In genomic region chr6:28944412-28945006, GRCh38 we compare ENCODE assay signal across 1 cellular context.
TF ChIP-seq lines count a peak whose summit lies in the region.

No MANE protein-coding gene starts in this region.

TF ChIP-seq in GM23338, 12 proteins besides CTCF, POLR2A, EP300 and RAD21 (continued from another document):
- TF ChIP-seq, protein P1, sequence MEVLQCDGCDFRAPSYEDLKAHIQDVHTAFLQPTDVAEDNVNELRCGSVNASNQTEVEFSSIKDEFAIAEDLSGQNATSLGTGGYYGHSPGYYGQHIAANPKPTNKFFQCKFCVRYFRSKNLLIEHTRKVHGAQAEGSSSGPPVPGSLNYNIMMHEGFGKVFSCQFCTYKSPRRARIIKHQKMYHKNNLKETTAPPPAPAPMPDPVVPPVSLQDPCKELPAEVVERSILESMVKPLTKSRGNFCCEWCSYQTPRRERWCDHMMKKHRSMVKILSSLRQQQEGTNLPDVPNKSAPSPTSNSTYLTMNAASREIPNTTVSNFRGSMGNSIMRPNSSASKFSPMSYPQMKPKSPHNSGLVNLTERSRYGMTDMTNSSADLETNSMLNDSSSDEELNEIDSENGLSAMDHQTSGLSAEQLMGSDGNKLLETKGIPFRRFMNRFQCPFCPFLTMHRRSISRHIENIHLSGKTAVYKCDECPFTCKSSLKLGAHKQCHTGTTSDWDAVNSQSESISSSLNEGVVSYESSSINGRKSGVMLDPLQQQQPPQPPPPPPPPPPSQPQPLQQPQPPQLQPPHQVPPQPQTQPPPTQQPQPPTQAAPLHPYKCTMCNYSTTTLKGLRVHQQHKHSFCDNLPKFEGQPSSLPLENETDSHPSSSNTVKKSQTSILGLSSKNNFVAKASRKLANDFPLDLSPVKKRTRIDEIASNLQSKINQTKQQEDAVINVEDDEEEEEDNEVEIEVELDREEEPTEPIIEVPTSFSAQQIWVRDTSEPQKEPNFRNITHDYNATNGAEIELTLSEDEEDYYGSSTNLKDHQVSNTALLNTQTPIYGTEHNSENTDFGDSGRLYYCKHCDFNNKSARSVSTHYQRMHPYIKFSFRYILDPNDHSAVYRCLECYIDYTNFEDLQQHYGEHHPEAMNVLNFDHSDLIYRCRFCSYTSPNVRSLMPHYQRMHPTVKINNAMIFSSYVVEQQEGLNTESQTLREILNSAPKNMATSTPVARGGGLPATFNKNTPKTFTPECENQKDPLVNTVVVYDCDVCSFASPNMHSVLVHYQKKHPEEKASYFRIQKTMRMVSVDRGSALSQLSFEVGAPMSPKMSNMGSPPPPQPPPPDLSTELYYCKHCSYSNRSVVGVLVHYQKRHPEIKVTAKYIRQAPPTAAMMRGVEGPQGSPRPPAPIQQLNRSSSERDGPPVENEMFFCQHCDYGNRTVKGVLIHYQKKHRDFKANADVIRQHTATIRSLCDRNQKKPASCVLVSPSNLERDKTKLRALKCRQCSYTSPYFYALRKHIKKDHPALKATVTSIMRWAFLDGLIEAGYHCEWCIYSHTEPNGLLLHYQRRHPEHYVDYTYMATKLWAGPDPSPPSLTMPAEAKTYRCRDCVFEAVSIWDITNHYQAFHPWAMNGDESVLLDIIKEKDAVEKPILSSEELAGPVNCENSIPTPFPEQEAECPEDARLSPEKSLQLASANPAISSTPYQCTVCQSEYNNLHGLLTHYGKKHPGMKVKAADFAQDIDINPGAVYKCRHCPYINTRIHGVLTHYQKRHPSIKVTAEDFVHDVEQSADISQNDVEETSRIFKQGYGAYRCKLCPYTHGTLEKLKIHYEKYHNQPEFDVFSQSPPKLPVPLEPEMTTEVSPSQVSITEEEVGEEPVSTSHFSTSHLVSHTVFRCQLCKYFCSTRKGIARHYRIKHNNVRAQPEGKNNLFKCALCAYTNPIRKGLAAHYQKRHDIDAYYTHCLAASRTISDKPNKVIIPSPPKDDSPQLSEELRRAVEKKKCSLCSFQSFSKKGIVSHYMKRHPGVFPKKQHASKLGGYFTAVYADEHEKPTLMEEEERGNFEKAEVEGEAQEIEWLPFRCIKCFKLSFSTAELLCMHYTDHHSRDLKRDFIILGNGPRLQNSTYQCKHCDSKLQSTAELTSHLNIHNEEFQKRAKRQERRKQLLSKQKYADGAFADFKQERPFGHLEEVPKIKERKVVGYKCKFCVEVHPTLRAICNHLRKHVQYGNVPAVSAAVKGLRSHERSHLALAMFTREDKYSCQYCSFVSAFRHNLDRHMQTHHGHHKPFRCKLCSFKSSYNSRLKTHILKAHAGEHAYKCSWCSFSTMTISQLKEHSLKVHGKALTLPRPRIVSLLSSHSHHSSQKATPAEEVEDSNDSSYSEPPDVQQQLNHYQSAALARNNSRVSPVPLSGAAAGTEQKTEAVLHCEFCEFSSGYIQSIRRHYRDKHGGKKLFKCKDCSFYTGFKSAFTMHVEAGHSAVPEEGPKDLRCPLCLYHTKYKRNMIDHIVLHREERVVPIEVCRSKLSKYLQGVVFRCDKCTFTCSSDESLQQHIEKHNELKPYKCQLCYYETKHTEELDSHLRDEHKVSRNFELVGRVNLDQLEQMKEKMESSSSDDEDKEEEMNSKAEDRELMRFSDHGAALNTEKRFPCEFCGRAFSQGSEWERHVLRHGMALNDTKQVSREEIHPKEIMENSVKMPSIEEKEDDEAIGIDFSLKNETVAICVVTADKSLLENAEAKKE (CRISPR knock-in tag; IDR thresholded peaks at IDR 0.05): no peak
- peak; percentile 9; the same call in 1 of the 2 replicates for TF ChIP-seq NANOG (IDR thresholded peaks at IDR 0.05; ENCODE audit: borderline replicate concordance)
TF ChIP-seq in GM23338: peak in this region for 4.
